Comparison of ENCODE assay signal across 10 cellular contexts in genomic region chr1:201552941-201553341, GRCh38. TPM values are rescaled to one million over a fixed set of nuclear protein-coding genes. Genes with fewer than 3 reads are reported as not detected.
DNase-seq lines count a peak whose midpoint lies in the region; ATAC-seq and TF ChIP-seq lines count a peak whose summit lies in the region.
"Had no signal": no experiment of that assay in that cellular context is flagged by ENCODE, and none has a peak within 500 bp of the region (broad histone marks: within the 10 kb centered on the region; RNA-seq: fewer than 3 reads in every experiment).

No MANE protein-coding gene starts in this region.

- no peak overlapping the region for H3K27ac ChIP-seq in HEK293 (ENCODE audit: extremely low read depth, low read depth, low read length)
- peak overlapping the region; percentile 91 for H3K27ac ChIP-seq in angular gyrus (ENCODE audit: low read depth, low read length)
- peak overlapping the region; percentile 83 for H3K27ac ChIP-seq in layer of hippocampus (ENCODE audit: low read depth, low read length)
- peak overlapping the region in 3 of 5 donors; percentile 28 to 69 (median 28) for H3K27ac ChIP-seq in stomach
- no peak overlapping the region for H3K27ac ChIP-seq in foreskin keratinocyte

- no peaks in the 10 kb centered on the region for H3K36me3 ChIP-seq in HEK293 (ENCODE audit: control insufficient read depth in 2 of 2, insufficient read depth in 1 of 2, low read length in 2 of 2)
- H3K36me3 ChIP-seq in stomach = no peaks in the 10 kb centered on the region

- POLR2A ChIA-PET in HEK293 (lab: Yijun Ruan, JAX) = no interaction called here

- H3K4me1 ChIP-seq in HEK293 (ENCODE audit: control insufficient read depth, insufficient read depth, low read length) (no peaks in the 10 kb centered on the region), stomach (peaks cover 0 to 37% (median 2%) of the 10 kb centered on the region in 4 donors), foreskin keratinocyte (peaks cover 4% of the 10 kb centered on the region)

- no peak for TF ChIP-seq EP300 in stomach (IDR thresholded peaks at IDR 0.05)

- H3K27me3 ChIP-seq in layer of hippocampus (ENCODE audit: control insufficient read depth, insufficient read depth, low read length) (no peaks in the 10 kb centered on the region), stomach (no peaks in the 10 kb centered on the region), foreskin keratinocyte (peaks cover 7% of the 10 kb centered on the region)

- DNase-seq in stomach (no peak), HT-29 (ENCODE audit: low spot score) (no peak), SKM-1 treated with dmso at 0.1 percent for 144 hours (lab: John Stamatoyannopoulos, UW; ENCODE audit: unreplicated experiment) (no peak), foreskin keratinocyte (no peak)
- DNase-seq: activated CD4-positive, alpha-beta T cell treated with anti-CD3 and anti-CD28 coated beads for 1 hour; activated naive CD4-positive, alpha-beta T cell treated with anti-CD3 and anti-CD28 coated beads, Interleukin-2, amount 10 ng/mL, durations not matched to agents 7 days and 5 days had no signal

- no peak overlapping the region for H3K4me3 ChIP-seq in HEK293 (ENCODE audit: low read depth, low read length)
- H3K4me3 ChIP-seq in stomach = no peak overlapping the region

- CTCF ChIA-PET in HEK293 (lab: Yijun Ruan, JAX) = interaction anchor here (1.4 to 3.1 kb wide), 2 partner anchors 71 to 150 kb away, joined by 5 to 14 read pairs; no protein-coding TSS in a partner anchor

- ATAC-seq in HG03139 (IDR thresholded peaks at IDR 0.05; ENCODE audit: unreplicated experiment) = no peak
- no peak for ATAC-seq in foreskin keratinocyte

- TF ChIP-seq CTCF in HEK293 (tag by site-specific recombination; IDR thresholded peaks at IDR 0.05) = no peak
- TF ChIP-seq CTCF in stomach (IDR thresholded peaks at IDR 0.05) = no peak
- TF ChIP-seq CTCF in foreskin keratinocyte (conservative IDR thresholded peaks at IDR 0.05) = no peak

- intact Hi-C loops in stomach (cut with DNase I; ENCODE audit: low total_unique reads) = loop anchor here (10.0 kb wide), 1 partner anchor 242 kb away; no protein-coding TSS in a partner anchor

- H3K9me3 ChIP-seq in HEK293 (ENCODE audit: control insufficient read depth, insufficient read depth, low read depth, low read length) (no peaks in the 10 kb centered on the region), stomach (no peaks in the 10 kb centered on the region)

- no peak for TF ChIP-seq POLR2A in stomach (IDR thresholded peaks at IDR 0.05)

- WGBS in stomach, 5 donors = 38 to 63% (median 52%) methylated on average over 4 to 5 of the region's 5 CpGs

TF ChIP-seq in HEK293, 187 proteins besides CTCF, POLR2A, EP300 and RAD21:
- TF ChIP-seq PATZ1 (tag by site-specific recombination; IDR thresholded peaks at IDR 0.05) (0 out of 2 replicates have a peak, but pooled peaks have one; percentile 13), SP3 (tag by site-specific recombination; IDR thresholded peaks at IDR 0.05) (no peak)

RNA-seq across cellular contexts. Expression of gene NAV1, which starts 14.0 kb away (rescaled TPM):
- 10 to 100 TPM in 4 of 5 donors, 1 to 10 TPM in 1; 8.2 to 33.0 (median 17.3) TPM for total RNA-seq in stomach
- 1 to 10 TPM; 3.0 to 4.7 (median 4.7) TPM for polyA plus RNA-seq in stomach
- total RNA-seq in HT-29 (2014; rRNA removed; shearing (Covaris generic)) = 0.51 and 0.99 TPM in 2 replicates
- 46.1 and 50.4 TPM in 2 replicates for total RNA-seq in foreskin keratinocyte
- 8.8 and 12.3 TPM in 2 replicates for polyA plus RNA-seq in foreskin keratinocyte

RNA-seq across cellular contexts. Expression of gene CSRP1, which starts 46.0 kb away (rescaled TPM):
- 1,000 to 10,000 TPM in 2 of 5 donors, 100 to 1,000 TPM in 3; 304 to 2,162 (median 853) TPM for total RNA-seq in stomach
- 100 to 1,000 TPM; 220 to 641 (median 274) TPM for polyA plus RNA-seq in stomach
- total RNA-seq in HT-29 (2014; rRNA removed; shearing (Covaris generic)) = 183 and 213 TPM in 2 replicates
- total RNA-seq in foreskin keratinocyte = 176 and 188 TPM in 2 replicates
- polyA plus RNA-seq in foreskin keratinocyte = 193 and 199 TPM in 2 replicates

Comparison
In these comparisons a context has a peak if more than half of its experiments do, and no peak if none do; other contexts are left out.
1. H3K27ac ChIP-seq: peak in angular gyrus (single experiment), layer of hippocampus (single experiment) and stomach (3 of 5); none in HEK293 (single experiment) and foreskin keratinocyte (single experiment).